1 cellular context compared by ENCODE assay signal in the genomic region with DNA sequence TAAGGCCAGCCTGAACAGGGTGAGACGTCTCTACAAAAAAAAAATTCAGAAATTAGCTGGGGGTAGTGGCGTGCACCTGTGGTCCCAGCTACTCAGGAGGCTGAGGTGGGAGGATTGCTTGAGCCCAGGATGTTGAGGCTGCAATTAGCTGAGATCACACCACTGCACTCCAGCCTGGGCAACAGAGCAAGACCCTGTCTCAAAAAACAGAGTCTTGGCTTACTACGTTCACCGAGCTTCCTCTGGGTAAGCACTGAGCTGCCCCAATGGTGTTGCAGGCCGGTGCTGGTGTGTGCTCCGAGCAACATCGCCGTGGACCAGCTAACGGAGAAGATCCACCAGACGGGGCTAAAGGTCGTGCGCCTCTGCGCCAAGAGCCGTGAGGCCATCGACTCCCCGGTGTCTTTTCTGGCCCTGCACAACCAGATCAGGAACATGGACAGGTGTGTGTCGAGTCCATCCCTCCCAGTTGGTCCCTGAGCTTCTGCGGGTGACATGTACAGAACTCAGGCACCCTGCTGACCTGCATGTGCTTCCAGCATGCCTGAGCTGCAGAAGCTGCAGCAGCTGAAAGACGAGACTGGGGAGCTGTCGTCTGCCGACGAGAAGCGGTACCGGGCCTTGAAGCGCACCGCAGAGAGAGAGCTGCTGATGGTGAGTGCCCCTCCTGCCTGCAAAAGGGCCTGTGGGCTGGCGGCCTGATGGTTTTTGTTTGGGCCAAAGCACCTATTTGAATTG.
TF ChIP-seq lines count a peak whose summit lies in the region.

No MANE protein-coding gene starts in this region.

TF ChIP-seq in neural cell, 6 proteins besides CTCF, POLR2A, EP300 and RAD21 (continued from another document):
- TF ChIP-seq REST (IDR thresholded peaks at IDR 0.05; ENCODE audit: borderline replicate concordance), result no peak
- no peak for TF ChIP-seq MXI1 (conservative IDR thresholded peaks at IDR 0.05; ENCODE audit: poor library complexity, severe bottlenecking)
- no peak for TF ChIP-seq POLR2AphosphoS5 (IDR thresholded peaks at IDR 0.05)
- TF ChIP-seq EZH2 (IDR thresholded peaks at IDR 0.05; ENCODE audit: borderline replicate concordance, insufficient read depth, low read length, poor library complexity, severe bottlenecking), result no peak
TF ChIP-seq in neural cell: peak in this region for 0.
